ENCODE assay signal across 18 cellular contexts in the genomic region with DNA sequence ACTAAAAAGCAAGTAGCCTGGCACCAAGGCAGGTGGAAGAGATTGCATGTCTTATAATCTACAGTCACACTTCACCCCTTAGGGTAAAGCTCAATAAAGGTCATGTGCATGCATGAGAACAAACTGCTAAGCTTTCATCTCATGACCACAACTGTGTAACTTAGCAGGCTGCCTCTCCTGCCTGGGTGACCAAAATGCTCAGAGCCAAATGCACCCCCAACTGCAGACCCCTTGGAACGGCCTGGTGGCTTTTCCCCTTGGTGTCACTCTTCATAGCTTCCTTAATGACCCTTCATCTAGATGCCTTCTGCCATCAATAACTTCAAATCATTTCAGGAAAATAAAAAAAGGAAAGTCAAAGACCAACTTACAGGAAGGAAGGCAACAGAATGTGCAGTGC.
"Had no signal": no experiment of that assay in that cellular context is flagged by ENCODE, and none has a peak within 500 bp of the region (broad histone marks: within the 10 kb centered on the region; RNA-seq: fewer than 3 reads in every experiment).

No MANE protein-coding gene starts in this region.

- H3K36me3 ChIP-seq: neutrophil, right lobe of liver, tibial nerve had no signal

- H3K4me3 ChIP-seq: gastrocnemius medialis, right lobe of liver, tibial nerve had no signal

- H3K9me3 ChIP-seq: gastrocnemius medialis, neutrophil, right lobe of liver, tibial nerve had no signal

- H3K27ac ChIP-seq: gastrocnemius medialis, neutrophil, right lobe of liver, tibial nerve had no signal

- DNase-seq: activated B cell treated with CpG ODN at 0.5 μM for 24 hours; activated CD4-positive, alpha-beta T cell treated with anti-CD3 and anti-CD28 coated beads, Interleukin-2, amount 50 U/mL, for 4 hours; activated naive CD4-positive, alpha-beta T cell treated with anti-CD3 and anti-CD28 coated beads, Interleukin-2, amount 10 ng/mL, durations not matched to agents 7 days and 5 days; activated T-cell treated with anti-CD3 and anti-CD28 coated beads, Interleukin-2, amount 50 U/mL, for 72 hours; effector memory CD4-positive, alpha-beta T cell; erythroblast; gastrocnemius medialis; glutamatergic neuron; left ventricle myocardium superior; mammary epithelial cell; naive B cell; nephron progenitor cell; stimulated activated CD4-positive, alpha-beta T cell treated with anti-CD3 and anti-CD28 coated beads, Interleukin-2, amount 100 ng/mL, for 48 hours; stimulated activated naive CD4-positive, alpha-beta T cell treated with Interleukin-2 at 50 U/mL for 16 hours; T-helper 1 cell had no signal

- H3K4me1 ChIP-seq: gastrocnemius medialis, right lobe of liver had no signal

- H3K27me3 ChIP-seq: gastrocnemius medialis, neutrophil, right lobe of liver, tibial nerve had no signal

- ATAC-seq: activated T-cell treated with anti-CD3 and anti-CD28 coated beads, Interleukin-2, amount 50 U/mL, for 72 hours; gastrocnemius medialis; left ventricle myocardium superior; right lobe of liver had no signal
